Comparison of ENCODE assay signal across 8 cellular contexts in genomic region chr4:173494013-173494970, GRCh38. TPM values are rescaled to one million over a fixed set of nuclear protein-coding genes. Genes with fewer than 3 reads are reported as not detected.
A peak's percentile ranks its signal among the peaks of the same experiment; 100 is the strongest.
DNase-seq lines count a peak whose midpoint lies in the region; ATAC-seq and TF ChIP-seq lines count a peak whose summit lies in the region.

No MANE protein-coding gene starts in this region.

- no peaks in the 10 kb centered on the region for H3K79me2 ChIP-seq in fibroblast of lung (ENCODE audit: control insufficient read depth, insufficient read depth, low read length)

- ATAC-seq in GM19023 (IDR thresholded peaks at IDR 0.05; ENCODE audit: unreplicated experiment) (peak; percentile 97), HG03135 (IDR thresholded peaks at IDR 0.05; ENCODE audit: unreplicated experiment) (peak; percentile 92)
- peak; percentile 96 to 97 for ATAC-seq in activated T-cell treated with anti-CD3 and anti-CD28 coated beads, Interleukin-2, amount 50 U/mL, for 4 hours

- no peaks in the 10 kb centered on the region for H4K20me1 ChIP-seq in fibroblast of lung (ENCODE audit: control insufficient read depth, extremely low read depth, insufficient read depth, low read length)

- H3K36me3 Mint-ChIP-seq in CD14-positive monocyte, result peaks cover 0 to 3% of the 10 kb centered on the region in 2 donors
- no peaks in the 10 kb centered on the region for H3K36me3 Mint-ChIP-seq in activated T-cell treated with anti-CD3 and anti-CD28 coated beads, Interleukin-2, amount 50 U/mL, for 4 hours (ENCODE audit: insufficient read depth)
- H3K36me3 Mint-ChIP-seq in nephron progenitor cell (ENCODE audit: low read depth), result no peaks in the 10 kb centered on the region

- peak; percentile 69 for DNase-seq in CD14-positive monocyte (ENCODE audit: low spot score)
- peak; percentile 91 for DNase-seq in NCI-H748 (lab: John Stamatoyannopoulos, UW; ENCODE audit: unreplicated experiment)
- DNase-seq in activated T-cell treated with anti-CD3 and anti-CD28 coated beads, Interleukin-2, amount 50 U/mL, for 4 hours, result peak; percentile 41
- peak; percentile 63 to 78 for DNase-seq in fibroblast of lung (ENCODE audit: low read depth in 2 of 2)
- DNase-seq in nephron progenitor cell, result peak; percentile 62
- peak in 1 of 2 donors; percentile 55 for DNase-seq in tibial nerve (ENCODE audit: low spot score in 2 of 2)

- H3K9me3 Mint-ChIP-seq in CD14-positive monocyte (peaks cover 3 to 13% (median 7%) of the 10 kb centered on the region in 7 donors), nephron progenitor cell (peaks cover 2% of the 10 kb centered on the region)
- no peaks in the 10 kb centered on the region for H3K9me3 Mint-ChIP-seq in activated T-cell treated with anti-CD3 and anti-CD28 coated beads, Interleukin-2, amount 50 U/mL, for 4 hours

- H3K4me1 ChIP-seq in fibroblast of lung (ENCODE audit: control insufficient read depth, extremely low read depth, insufficient read depth, low read length) (peaks cover 18% of the 10 kb centered on the region), tibial nerve (peaks cover 0 to 30% (median 4%) of the 10 kb centered on the region in 4 donors)

- peak overlapping the region; percentile 94 for H3K4me2 ChIP-seq in fibroblast of lung (ENCODE audit: extremely low read depth, insufficient read depth, low read length)

- intact Hi-C loops in CD14-positive monocyte (cut with micrococcal nuclease), result loop anchor here (10.0 kb wide), 3 partner anchors 69 to 179 kb away; partner anchors contain the start of gene HMGB2 (in 1 of the 2)

- H3K27me3 Mint-ChIP-seq in CD14-positive monocyte (ENCODE audit: low read depth in 3 of 3) (peaks cover 14 to 26% (median 19%) of the 10 kb centered on the region in 3 donors), nephron progenitor cell (ENCODE audit: low read depth, poor library complexity) (peaks cover 74% of the 10 kb centered on the region)
- peaks cover 41% of the 10 kb centered on the region for H3K27me3 Mint-ChIP-seq in activated T-cell treated with anti-CD3 and anti-CD28 coated beads, Interleukin-2, amount 50 U/mL, for 4 hours (ENCODE audit: low read depth)

- H3K4me3 Mint-ChIP-seq in CD14-positive monocyte (peak overlapping the region; percentile 77 to 92), nephron progenitor cell (peak overlapping the region; percentile 86)
- peak overlapping the region; percentile 75 for H3K4me3 Mint-ChIP-seq in activated T-cell treated with anti-CD3 and anti-CD28 coated beads, Interleukin-2, amount 50 U/mL, for 4 hours

- H3K36me3 ChIP-seq in fibroblast of lung (ENCODE audit: control insufficient read depth, insufficient read depth, low read length) (no peaks in the 10 kb centered on the region), tibial nerve (no peaks in the 10 kb centered on the region)

- H2AFZ ChIP-seq in fibroblast of lung (ENCODE audit: low read length), result peak overlapping the region; percentile 92

- no peak for TF ChIP-seq POLR2A in tibial nerve (IDR thresholded peaks at IDR 0.05)

- TF ChIP-seq EP300 in tibial nerve (IDR thresholded peaks at IDR 0.05), result no peak

- H3K27ac ChIP-seq in fibroblast of lung (ENCODE audit: insufficient read depth, low read length), result no peak overlapping the region
- no peak overlapping the region for H3K27ac ChIP-seq in tibial nerve

- H3K4me1 Mint-ChIP-seq in CD14-positive monocyte (peaks cover 54% of the 10 kb centered on the region), nephron progenitor cell (peaks cover 9% of the 10 kb centered on the region)
- peaks cover 9% of the 10 kb centered on the region for H3K4me1 Mint-ChIP-seq in activated T-cell treated with anti-CD3 and anti-CD28 coated beads, Interleukin-2, amount 50 U/mL, for 4 hours (ENCODE audit: low read depth)

- no peaks in the 10 kb centered on the region for H3K27me3 ChIP-seq in fibroblast of lung (ENCODE audit: control insufficient read depth, insufficient read depth, low read length)
- H3K27me3 ChIP-seq in tibial nerve, result peaks cover 0 to 25% of the 10 kb centered on the region in 2 donors

- H3K4me3 ChIP-seq in fibroblast of lung (replicated peaks in 1 of 4; ENCODE audit: control extremely low read depth in 1 of 4, insufficient read depth in 1 of 4, low read depth in 3 of 4, low read length in 4 of 4) (peak overlapping the region; percentile 33 to 60 (median 38)), tibial nerve (peak overlapping the region in 2 of 4 donors; percentile 34 to 44)

- no peak overlapping the region for H3K9ac ChIP-seq in fibroblast of lung (ENCODE audit: insufficient read depth, low read length)

- H3K27ac Mint-ChIP-seq in CD14-positive monocyte (peak overlapping the region in 2 of 7 donors; percentile 41 to 45), nephron progenitor cell (no peak overlapping the region)

- TF ChIP-seq CTCF in CD14-positive monocyte (IDR thresholded peaks at IDR 0.05) (peak; percentile 85), fibroblast of lung (conservative IDR thresholded peaks at IDR 0.05 in 1 of 2, IDR thresholded peaks at IDR 0.05 in 1 of 2; ENCODE audit: low read depth in 1 of 2, low read length in 2 of 2) (peak; percentile 67 to 84), nephron progenitor cell (IDR thresholded peaks at IDR 0.05) (peak; percentile 77), tibial nerve (IDR thresholded peaks at IDR 0.05) (peak; percentile 41 to 74 (median 71))

- 16 to 17% methylated on average over 40 of the region's 40 CpGs for WGBS in tibial nerve, 2 donors

- no peaks in the 10 kb centered on the region for H3K9me3 ChIP-seq in fibroblast of lung (ENCODE audit: control insufficient read depth, insufficient read depth, low read depth, low read length)
- H3K9me3 ChIP-seq in tibial nerve, result no peaks in the 10 kb centered on the region

RNA-seq across cellular contexts. Expression of gene HAND2, which starts 35.7 kb away (rescaled TPM):
- polyA plus RNA-seq in CD14-positive monocyte (not detected), fibroblast of lung (0.25 and 0.51 TPM in 2 replicates)
- not detected for total RNA-seq in activated T-cell treated with anti-CD3 and anti-CD28 coated beads, Interleukin-2, amount 50 U/mL, for 4 hours
- total RNA-seq in fibroblast of lung (under 0.01 TPM in 2 replicates), tibial nerve (1 to 10 TPM; 1.9 to 5.1 (median 3.6) TPM)
- polyA plus RNA-seq in fibroblast of lung (2012), result 0.27 and 0.41 TPM in 2 replicates
- not detected in 2 replicates for polyA minus RNA-seq in fibroblast of lung (ENCODE audit: low replicate concordance)
